In genomic region chr12:24565300-24565699, GRCh38 we compare ENCODE assay signal across 15 cellular contexts.
"Had no signal": no experiment of that assay in that cellular context is flagged by ENCODE, and none has a peak within 500 bp of the region (broad histone marks: within the 10 kb centered on the region; RNA-seq: fewer than 3 reads in every experiment).

No MANE protein-coding gene starts in this region.

- H3K4me3 ChIP-seq: breast epithelium, stomach, thoracic aorta had no signal

- H3K9me3 ChIP-seq: breast epithelium, neutrophil, stomach, thoracic aorta had no signal

- H3K4me1 ChIP-seq: breast epithelium had no signal

- H3K36me3 Mint-ChIP-seq: activated naive CD8-positive, alpha-beta T cell treated with anti-CD3 and anti-CD28 coated beads for 36 hours; mesothelial cell of epicardium had no signal

- H3K4me3 Mint-ChIP-seq: activated CD4-positive, alpha-beta T cell treated with anti-CD3 and anti-CD28 coated beads, Interleukin-2, amount 10 ng/mL, durations not matched to agents 7 days and 5 days; activated naive CD8-positive, alpha-beta T cell treated with anti-CD3 and anti-CD28 coated beads for 36 hours; activated T-cell treated with anti-CD3 and anti-CD28 coated beads, Interleukin-2, amount 50 U/mL, for 4 hours; mesothelial cell of epicardium had no signal

- H3K27ac Mint-ChIP-seq: activated CD4-positive, alpha-beta T cell treated with anti-CD3 and anti-CD28 coated beads, Interleukin-2, amount 10 ng/mL, durations not matched to agents 7 days and 5 days; activated naive CD8-positive, alpha-beta T cell treated with anti-CD3 and anti-CD28 coated beads for 36 hours; mesothelial cell of epicardium had no signal

- H3K9me3 Mint-ChIP-seq: activated CD4-positive, alpha-beta T cell treated with anti-CD3 and anti-CD28 coated beads, Interleukin-2, amount 10 ng/mL, durations not matched to agents 7 days and 5 days; activated naive CD8-positive, alpha-beta T cell treated with anti-CD3 and anti-CD28 coated beads for 36 hours; activated T-cell treated with anti-CD3 and anti-CD28 coated beads, Interleukin-2, amount 50 U/mL, for 4 hours; mesothelial cell of epicardium had no signal

- DNase-seq: activated CD4-positive, alpha-beta T cell treated with anti-CD3 and anti-CD28 coated beads, Interleukin-2, amount 10 ng/mL, durations not matched to agents 7 days and 5 days; activated gamma-delta T cell; activated naive CD8-positive, alpha-beta T cell treated with anti-CD3 and anti-CD28 coated beads for 36 hours; activated T-cell treated with anti-CD3 and anti-CD28 coated beads, Interleukin-2, amount 50 U/mL, for 4 hours; anterior cingulate cortex; hypothalamus; posterior cingulate gyrus; stimulated activated CD4-positive, alpha-beta T cell treated with anti-CD3 and anti-CD28 coated beads, Interleukin-4, amount 100 ng/mL, for 4 hours; stomach; T1000 had no signal

- H3K27me3 ChIP-seq: breast epithelium had no signal

- H3K36me3 ChIP-seq: breast epithelium, neutrophil, stomach, thoracic aorta had no signal

- H3K27ac ChIP-seq: breast epithelium, neutrophil, stomach, thoracic aorta, VCaP had no signal
